In genomic region chr17:7029096-7029495, GRCh38 we compare ENCODE assay signal across 17 cellular contexts. TPM values are rescaled to one million over a fixed set of nuclear protein-coding genes. Genes with fewer than 3 reads are reported as not detected.
DNase-seq lines count a peak whose midpoint lies in the region; ATAC-seq and TF ChIP-seq lines count a peak whose summit lies in the region.
"Had no signal": no experiment of that assay in that cellular context is flagged by ENCODE, and none has a peak within 500 bp of the region (broad histone marks: within the 10 kb centered on the region; RNA-seq: fewer than 3 reads in every experiment).

No MANE protein-coding gene starts in this region.

- H3K36me3 ChIP-seq in psoas muscle (ENCODE audit: insufficient read depth in 1 of 2, low read depth in 1 of 2) (peaks cover 0 to 2% of the 10 kb centered on the region in 2 donors), ovary (no peaks in the 10 kb centered on the region)
- H3K36me3 ChIP-seq: brain microvascular endothelial cell had no signal

- H3K27ac ChIP-seq in cingulate gyrus (ENCODE audit: low read depth, low read length) (peak overlapping the region; percentile 63), psoas muscle (peak overlapping the region; percentile 60), ovary (no peak overlapping the region)
- H3K27ac ChIP-seq: brain microvascular endothelial cell had no signal

- no peaks in the 10 kb centered on the region for H3K27me3 Mint-ChIP-seq in T-helper 2 cell treated with Interferon-gamma antibody and Interleukin-4, amounts not matched to agents 5 μg/mL and 100 μg/mL, for 36 hours (ENCODE audit: low read depth)
- H3K27me3 Mint-ChIP-seq in IgD-negative memory B cell, result no peaks in the 10 kb centered on the region
- H3K27me3 Mint-ChIP-seq: memory B cell; stimulated activated naive CD8-positive, alpha-beta T cell treated with anti-CD3 and anti-CD28 coated beads, Interleukin-15, Interleukin-2, amounts not matched to agents 100 ng/mL and 50 ng/mL, for 24 hours had no signal

- no peaks in the 10 kb centered on the region for H3K4me1 ChIP-seq in psoas muscle
- no peaks in the 10 kb centered on the region for H3K4me1 ChIP-seq in ovary (ENCODE audit: insufficient read depth)

- peaks cover 36% of the 10 kb centered on the region for H3K4me1 Mint-ChIP-seq in T-helper 2 cell treated with Interferon-gamma antibody and Interleukin-4, amounts not matched to agents 5 μg/mL and 100 μg/mL, for 36 hours (ENCODE audit: low read depth)
- peaks cover 16 to 24% (median 19%) of the 10 kb centered on the region in 3 donors for H3K4me1 Mint-ChIP-seq in IgD-negative memory B cell

- 80 to 91% (median 85%) methylated on average over 3 of the region's 3 CpGs for WGBS in psoas muscle, 3 donors
- WGBS in ovary, 3 donors, result 73 to 77% (median 75%) methylated on average over 3 of the region's 3 CpGs

- no peaks in the 10 kb centered on the region for H3K36me3 Mint-ChIP-seq in T-helper 2 cell treated with Interferon-gamma antibody and Interleukin-4, amounts not matched to agents 5 μg/mL and 100 μg/mL, for 36 hours (ENCODE audit: low read depth)
- H3K36me3 Mint-ChIP-seq in IgD-negative memory B cell, result peaks cover 3% of the 10 kb centered on the region
- H3K36me3 Mint-ChIP-seq: CD14-positive monocyte, memory B cell had no signal

- H3K4me3 Mint-ChIP-seq in T-helper 2 cell treated with Interferon-gamma antibody and Interleukin-4, amounts not matched to agents 5 μg/mL and 100 μg/mL, for 36 hours, result peak overlapping the region; percentile 5
- peak overlapping the region in 3 of 4 donors; percentile 28 to 78 (median 75) for H3K4me3 Mint-ChIP-seq in IgD-negative memory B cell

- TF ChIP-seq EP300 in ovary (IDR thresholded peaks at IDR 0.05), result no peak

- H3K27ac Mint-ChIP-seq in T-helper 2 cell treated with Interferon-gamma antibody and Interleukin-4, amounts not matched to agents 5 μg/mL and 100 μg/mL, for 36 hours, result peak overlapping the region; percentile 81
- H3K27ac Mint-ChIP-seq in IgD-negative memory B cell, result peak overlapping the region; percentile 1 to 51 (median 3)

- no peak for DNase-seq in T-helper 2 cell treated with Interferon-gamma antibody and Interleukin-4, amounts not matched to agents 5 μg/mL and 100 μg/mL, for 36 hours (ENCODE audit: low spot score)
- DNase-seq in T-helper 2 cell (no peak), psoas muscle (no peak), ovary (no peak), inferior parietal cortex (ENCODE audit: extremely low spot score) (no peak)
- DNase-seq: 8988T; activated CD4-positive, alpha-beta T cell treated with anti-CD3 and anti-CD28 coated beads for 1 hour; brain microvascular endothelial cell; H7 had no signal

- ATAC-seq in psoas muscle (no peak), GM21360 (IDR thresholded peaks at IDR 0.05; ENCODE audit: unreplicated experiment) (no peak)

- H3K9me3 ChIP-seq in psoas muscle, result no peaks in the 10 kb centered on the region
- no peaks in the 10 kb centered on the region for H3K9me3 ChIP-seq in ovary

- H3K4me3 ChIP-seq in psoas muscle (no peak overlapping the region), ovary (no peak overlapping the region)

- H3K27me3 ChIP-seq in psoas muscle (ENCODE audit: insufficient read depth in 3 of 3, low read length in 2 of 3), result no peaks in the 10 kb centered on the region
- no peaks in the 10 kb centered on the region for H3K27me3 ChIP-seq in ovary
- H3K27me3 ChIP-seq: brain microvascular endothelial cell had no signal

- H3K9me3 Mint-ChIP-seq in T-helper 2 cell treated with Interferon-gamma antibody and Interleukin-4, amounts not matched to agents 5 μg/mL and 100 μg/mL, for 36 hours, result no peaks in the 10 kb centered on the region
- no peaks in the 10 kb centered on the region for H3K9me3 Mint-ChIP-seq in IgD-negative memory B cell
- H3K9me3 Mint-ChIP-seq: memory B cell; stimulated activated naive CD8-positive, alpha-beta T cell treated with anti-CD3 and anti-CD28 coated beads, Interleukin-15, Interleukin-2, amounts not matched to agents 100 ng/mL and 50 ng/mL, for 24 hours had no signal

- no peak for TF ChIP-seq POLR2A in ovary (IDR thresholded peaks at IDR 0.05)

- TF ChIP-seq CTCF in psoas muscle (IDR thresholded peaks at IDR 0.05), result no peak
- no peak for TF ChIP-seq CTCF in ovary (IDR thresholded peaks at IDR 0.05)

- intact Hi-C loops in psoas muscle (cut with DNase I) (no loop called here), ovary (cut with DNase I) (no loop called here)

RNA-seq across cellular contexts. Expression of gene BCL6B, which starts 6.2 kb away (rescaled TPM):
- polyA plus RNA-seq in IgD-negative memory B cell (0.33 TPM), psoas muscle (1 to 10 TPM; 2.0 to 4.4 (median 4.3) TPM), ovary (10 to 100 TPM in 1 of 2 donors, 1 to 10 TPM in 1; 6.2 to 13.7 TPM)
- total RNA-seq in psoas muscle (10 to 100 TPM in 2 of 4 donors, 1 to 10 TPM in 2; 6.1 to 11.9 (median 10.1) TPM), ovary (10 to 100 TPM in 1 of 7 donors, 1 to 10 TPM in 4, under 1 TPM in 2; 0.46 to 13.9 (median 3.5) TPM)
- total RNA-seq: Daoy had no signal

RNA-seq across cellular contexts. Expression of gene SLC16A13, which starts 6.7 kb away (rescaled TPM):
- 3.3 TPM for polyA plus RNA-seq in IgD-negative memory B cell
- 1 to 10 TPM in 1 of 4 donors, under 1 TPM in 3; 0.57 to 1.5 (median 0.72) TPM for total RNA-seq in psoas muscle
- under 1 TPM; 0.17 to 0.40 (median 0.40) TPM for polyA plus RNA-seq in psoas muscle
- 1 to 10 TPM in 4 of 7 donors, under 1 TPM in 3; 0.12 to 2.8 (median 1.2) TPM for total RNA-seq in ovary
- polyA plus RNA-seq in ovary, result 1 to 10 TPM; 1.2 TPM

RNA-seq across cellular contexts. Expression of gene SLC16A11, which starts 14.8 kb away (rescaled TPM):
- polyA plus RNA-seq in IgD-negative memory B cell (3.4 TPM), psoas muscle (1 to 10 TPM in 1 of 3 donors, under 1 TPM in 2; 0.34 to 1.2 (median 0.77) TPM), ovary (1 to 10 TPM in 1 of 2 donors, not detected in 1; 3.9 TPM)
- total RNA-seq in psoas muscle (under 1 TPM in 2 of 4 donors, not detected in 2; 0.36 to 0.42 TPM), ovary (10 to 100 TPM in 1 of 7 donors, 1 to 10 TPM in 5, not detected in 1; 1.2 to 14.4 (median 2.9) TPM)
- total RNA-seq: Daoy had no signal
- polyA plus RNA-seq: CD14-positive monocyte had no signal

RNA-seq across cellular contexts. Expression of gene RNASEK, which starts 16.7 kb away (rescaled TPM):
- polyA plus RNA-seq in IgD-negative memory B cell (984 TPM), psoas muscle (100 to 1,000 TPM; 233 to 321 (median 236) TPM), ovary (100 to 1,000 TPM; 192 to 295 TPM)
- total RNA-seq in psoas muscle (100 to 1,000 TPM; 113 to 148 (median 139) TPM), ovary (100 to 1,000 TPM in 6 of 7 donors, 10 to 100 TPM in 1; 80.1 to 211 (median 179) TPM)

RNA-seq across cellular contexts. Expression of gene ALOX12, which starts 33.2 kb away (rescaled TPM):
- polyA plus RNA-seq in IgD-negative memory B cell (1.4 TPM), psoas muscle (under 1 TPM in 1 of 3 donors, not detected in 2; 0.03 TPM), ovary (under 1 TPM in 1 of 2 donors, not detected in 1; 0.05 TPM)
- total RNA-seq in psoas muscle (not detected), ovary (under 1 TPM in 3 of 7 donors, not detected in 4; 0.51 to 0.74 (median 0.62) TPM)
- total RNA-seq: Daoy; T-helper 1 cell treated with Interleukin-12 subunit alpha and Interleukin-12 subunit beta and Interleukin-4 antibody, amounts not matched to agents 30 ng/mL and 1 ng/mL, for 36 hours had no signal

Comparison
In these comparisons a context has a peak if more than half of its experiments do, and no peak if none do; other contexts are left out.
1. H3K27ac ChIP-seq: peak in cingulate gyrus (single experiment) and psoas muscle (single experiment); none in ovary (0 of 2).